In the genomic region with DNA sequence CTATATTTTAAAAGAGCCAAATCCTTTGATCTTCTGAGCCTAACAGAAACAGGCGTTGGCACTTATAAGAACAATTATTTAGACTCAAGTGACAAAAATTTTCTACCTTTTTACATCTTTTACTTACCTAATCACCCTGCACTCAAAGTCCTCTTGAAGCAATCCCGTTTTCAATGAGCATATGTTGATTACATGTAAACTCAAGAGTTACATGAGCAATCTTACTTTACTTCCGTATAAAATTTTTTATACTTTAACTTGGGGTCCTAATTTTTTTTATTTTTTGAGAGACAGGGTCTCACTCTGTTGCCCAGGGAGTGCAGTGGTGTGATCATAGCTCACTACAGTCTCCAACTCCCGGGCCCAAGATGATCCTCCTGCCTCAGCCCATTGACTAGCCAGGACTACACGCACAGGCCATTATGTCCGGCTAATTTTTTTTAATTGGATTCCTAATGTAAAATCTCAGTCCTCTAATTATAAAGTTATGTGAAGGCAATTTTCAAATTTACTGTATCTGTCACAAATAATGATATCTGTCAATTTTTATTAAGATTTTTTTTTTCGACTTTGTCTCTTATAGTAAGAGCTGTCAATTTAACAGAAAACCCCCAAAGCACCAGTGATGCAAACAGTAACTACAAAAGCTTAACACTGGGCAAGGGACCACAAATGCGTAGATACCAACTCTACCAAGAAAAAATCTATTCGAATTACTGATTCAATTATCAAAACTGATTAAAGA, we compare ENCODE assay signal across 2 cellular contexts.
TF ChIP-seq lines count a peak whose summit lies in the region.

No MANE protein-coding gene starts in this region.

TF ChIP-seq in H1, 55 proteins besides CTCF, POLR2A, EP300 and RAD21:
- no peak for TF ChIP-seq CBX5 (IDR thresholded peaks at IDR 0.05; ENCODE audit: low read depth, low read length)

TF ChIP-seq in GM12891, 5 proteins besides CTCF, POLR2A, EP300 and RAD21:
- TF ChIP-seq TAF1 (IDR thresholded peaks at IDR 0.05; ENCODE audit: low read depth, low read length) (no peak), POU2F2 (IDR thresholded peaks at IDR 0.05; ENCODE audit: low read depth, low read length) (no peak), POLR2AphosphoS5 (IDR thresholded peaks at IDR 0.05; ENCODE audit: low read depth, low read length) (no peak), SPI1 (IDR thresholded peaks at IDR 0.05; ENCODE audit: low read depth, low read length) (no peak), PAX5 (IDR thresholded peaks at IDR 0.05; ENCODE audit: insufficient read depth, low read length, severe bottlenecking) (no peak)
